In genomic region chr12:10213168-10214130, GRCh38 we compare ENCODE assay signal across 8 cellular contexts.
A peak's percentile ranks its signal among the peaks of the same experiment; 100 is the strongest.
DNase-seq lines count a peak whose midpoint lies in the region; ATAC-seq and TF ChIP-seq lines count a peak whose summit lies in the region.

No MANE protein-coding gene starts in this region.

- no peak for TF ChIP-seq CTCF in GM13976 (IDR thresholded peaks at IDR 0.05; ENCODE audit: borderline replicate concordance, control extremely low read depth, extremely low read depth, insufficient read depth, missing control alignments)

- H3K27ac Mint-ChIP-seq in memory B cell, result peak overlapping the region; percentile 58

- peak overlapping the region; percentile 81 for H3K4me3 ChIP-seq in effector memory CD4-positive, alpha-beta T cell (ENCODE audit: insufficient read depth, low read depth, low read length, poor library complexity, severe bottlenecking)

- peaks cover 9% of the 10 kb centered on the region for H3K27me3 Mint-ChIP-seq in memory B cell

- peak overlapping the region; percentile 88 for H3K27ac ChIP-seq in effector memory CD4-positive, alpha-beta T cell (ENCODE audit: insufficient read depth, low read length, poor library complexity, severe bottlenecking)

- H3K9me3 ChIP-seq in effector memory CD4-positive, alpha-beta T cell (ENCODE audit: control insufficient read depth, low read length), result no peaks in the 10 kb centered on the region

- DNase-seq in GM13976 (ENCODE audit: low spot score) (peak; percentile 75), NCI-H774 (lab: John Stamatoyannopoulos, UW) (peak; percentile 29), memory B cell (ENCODE audit: low spot score in 2 of 2) (peak in 1 of 2 donors; percentile 10), NCI-H187 treated with DMSO at 0.1 percent for 48 hours (lab: John Stamatoyannopoulos, UW) (no peak)
- peak; percentile 88 for DNase-seq in activated CD8-positive, alpha-beta memory T cell treated with anti-CD3 and anti-CD28 coated beads for 24 hours
- DNase-seq in effector memory CD4-positive, alpha-beta T cell, result peak; percentile 74 to 81 (median 79)
- peak; percentile 35 to 66 (median 62) for DNase-seq in stimulated activated CD4-positive, alpha-beta T cell treated with anti-CD3 and anti-CD28 coated beads, TNF-alpha, amount 100 ng/mL, for 4 hours (ENCODE audit: low read depth in 3 of 3)

- H3K27me3 ChIP-seq in effector memory CD4-positive, alpha-beta T cell (replicated peaks; ENCODE audit: control insufficient read depth, insufficient read depth, low read length, poor library complexity, severe bottlenecking), result no peaks in the 10 kb centered on the region

- ATAC-seq in HG02798 (IDR thresholded peaks at IDR 0.05; ENCODE audit: poor library complexity, unreplicated experiment) (peak; percentile 69), memory B cell (ENCODE audit: low read depth) (peak; percentile 66)

- in situ Hi-C loops in GM13976 (cut with MboI; ENCODE audit: low sequenced_read_pairs, unreplicated experiment), result no loop called here

- H3K4me1 ChIP-seq in effector memory CD4-positive, alpha-beta T cell (ENCODE audit: control insufficient read depth, insufficient read depth, low read length, poor library complexity, severe bottlenecking), result peaks cover 17% of the 10 kb centered on the region

- peak overlapping the region; percentile 95 for H3K4me3 Mint-ChIP-seq in memory B cell

- H3K4me1 Mint-ChIP-seq in memory B cell, result peaks cover 12% of the 10 kb centered on the region

- H3K36me3 Mint-ChIP-seq in memory B cell, result no peaks in the 10 kb centered on the region

- H3K9me3 Mint-ChIP-seq in memory B cell, result no peaks in the 10 kb centered on the region

- H3K36me3 ChIP-seq in effector memory CD4-positive, alpha-beta T cell (ENCODE audit: control insufficient read depth, insufficient read depth, low read length), result no peaks in the 10 kb centered on the region
